16 cellular contexts compared by ENCODE assay signal in genomic region chr2:113232730-113233129, GRCh38. TPM values are rescaled to one million over a fixed set of nuclear protein-coding genes. Genes with fewer than 3 reads are reported as not detected.
DNase-seq lines count a peak whose midpoint lies in the region; ATAC-seq, FAIRE-seq and TF ChIP-seq lines count a peak whose summit lies in the region.
"Had no signal": no experiment of that assay in that cellular context is flagged by ENCODE, and none has a peak within 500 bp of the region (broad histone marks: within the 10 kb centered on the region; RNA-seq: fewer than 3 reads in every experiment).

No MANE protein-coding gene starts in this region.

- 0 out of 2 replicates have a peak, but pooled peaks cover 3% of the 10 kb centered on the region for H3K36me3 ChIP-seq in SJCRH30
- H3K36me3 ChIP-seq in brain microvascular endothelial cell (replicated peaks), result no peaks in the 10 kb centered on the region
- H3K36me3 ChIP-seq: SJSA1 had no signal

- TF ChIP-seq RAD21 in A549 (conservative IDR thresholded peaks at IDR 0.05 in 1 of 2, IDR thresholded peaks at IDR 0.05 in 1 of 2), result no peak
- no peak for TF ChIP-seq RAD21 in Ishikawa (IDR thresholded peaks at IDR 0.05; ENCODE audit: low read depth)

- H3K27me3 Mint-ChIP-seq in nephron (ENCODE audit: low read depth), result peaks cover 4% of the 10 kb centered on the region
- H3K27me3 Mint-ChIP-seq in activated CD4-positive, alpha-beta T cell treated with anti-CD3 and anti-CD28 coated beads for 36 hours, result no peaks in the 10 kb centered on the region

- H3K4me3 ChIP-seq in A549, result no peak overlapping the region
- no peak overlapping the region for H3K4me3 ChIP-seq in SJCRH30
- H3K4me3 ChIP-seq in brain microvascular endothelial cell (ENCODE audit: low read depth, low read length), result no peak overlapping the region
- H3K4me3 ChIP-seq: BLaER1, SJSA1 had no signal

- POLR2A ChIA-PET in A549 (lab: Yijun Ruan, JAX), result no interaction called here
- POLR2A ChIA-PET in activated CD4-positive, alpha-beta T cell treated with anti-CD3 and anti-CD28 coated beads for 36 hours (lab: Charles Lee), result interaction anchor here (0.6 kb wide), 1 partner anchor 15 kb away, joined by 3 read pairs; no protein-coding TSS in a partner anchor

- H3K4me2 ChIP-seq in A549, result no peak overlapping the region
- H3K4me2 ChIP-seq: BLaER1 had no signal

- H3K9me3 ChIP-seq in A549, result no peaks in the 10 kb centered on the region
- no peaks in the 10 kb centered on the region for H3K9me3 ChIP-seq in SJCRH30 (replicated peaks)
- H3K9me3 ChIP-seq: SJSA1 had no signal

- intact Hi-C loops in activated CD4-positive, alpha-beta T cell treated with anti-CD3 and anti-CD28 coated beads for 36 hours (cut with DNase I, micrococcal nuclease), result no loop called here

- 97% methylated on average over 6 of the region's 6 CpGs for WGBS in A549 (ENCODE audit: missing lambda C conversion rate)

- peaks cover 48% of the 10 kb centered on the region for H3K36me3 Mint-ChIP-seq in nephron (ENCODE audit: low read depth)
- peaks cover 5% of the 10 kb centered on the region for H3K36me3 Mint-ChIP-seq in activated CD4-positive, alpha-beta T cell treated with anti-CD3 and anti-CD28 coated beads for 36 hours (ENCODE audit: low read depth)

- TF ChIP-seq POLR2A in A549 (IDR thresholded peaks at IDR 0.05; ENCODE audit: low read length), result no peak

- TF ChIP-seq EP300 in A549 (IDR thresholded peaks at IDR 0.05) (no peak), Ishikawa (IDR thresholded peaks at IDR 0.05; ENCODE audit: borderline replicate concordance) (no peak)

- H3K27ac Mint-ChIP-seq in nephron, result peak overlapping the region; percentile 28 to 69 (median 55)
- H3K27ac Mint-ChIP-seq in activated CD4-positive, alpha-beta T cell treated with anti-CD3 and anti-CD28 coated beads for 36 hours, result no peak overlapping the region
- H3K27ac Mint-ChIP-seq: CD8-positive, alpha-beta T cell had no signal

- ATAC-seq in A549 (no peak), HG02973 (IDR thresholded peaks at IDR 0.05; ENCODE audit: unreplicated experiment) (no peak), GM21528 (IDR thresholded peaks at IDR 0.05; ENCODE audit: low FRiP score, unreplicated experiment) (no peak)
- ATAC-seq in activated CD4-positive, alpha-beta T cell treated with anti-CD3 and anti-CD28 coated beads for 36 hours, result no peak
- ATAC-seq: CD8-positive, alpha-beta T cell had no signal

- no peak for FAIRE-seq in A549 (lab: Jason Lieb, UNC)

- in situ Hi-C loops in brain microvascular endothelial cell (cut with HindIII; ENCODE audit: low pct_ligation_motif_present, low sequenced_read_pairs), result no loop called here

- peaks cover 47% of the 10 kb centered on the region for H3K4me1 ChIP-seq in A549
- H3K4me1 ChIP-seq in SJCRH30, result peaks cover 12% of the 10 kb centered on the region
- H3K4me1 ChIP-seq: SJSA1 had no signal

- TF ChIP-seq CTCF in A549 (IDR thresholded peaks at IDR 0.05), result no peak
- no peak for TF ChIP-seq CTCF in nephron (IDR thresholded peaks at IDR 0.05; ENCODE audit: unreplicated experiment in 3 of 3)
- no peak for TF ChIP-seq CTCF in brain microvascular endothelial cell (IDR thresholded peaks at IDR 0.05; ENCODE audit: low read depth, low read length, missing control alignments)

- H3K27me3 ChIP-seq in SJCRH30 (no peaks in the 10 kb centered on the region), brain microvascular endothelial cell (replicated peaks) (no peaks in the 10 kb centered on the region)
- H3K27me3 ChIP-seq: BLaER1, SJSA1 had no signal

- H3K27ac ChIP-seq in A549 (peak overlapping the region; percentile 43 to 64; a peak in 4 of 6 replicates), SJCRH30 (no peak overlapping the region), brain microvascular endothelial cell (no peak overlapping the region)
- H3K27ac ChIP-seq: BLaER1, SJSA1 had no signal

- H3K9me3 Mint-ChIP-seq in nephron, result peaks cover 2% of the 10 kb centered on the region
- no peaks in the 10 kb centered on the region for H3K9me3 Mint-ChIP-seq in activated CD4-positive, alpha-beta T cell treated with anti-CD3 and anti-CD28 coated beads for 36 hours (ENCODE audit: low read depth)
- H3K9me3 Mint-ChIP-seq: CD8-positive, alpha-beta T cell had no signal

- no peak overlapping the region for H3K4me3 Mint-ChIP-seq in nephron
- no peak overlapping the region for H3K4me3 Mint-ChIP-seq in activated CD4-positive, alpha-beta T cell treated with anti-CD3 and anti-CD28 coated beads for 36 hours
- H3K4me3 Mint-ChIP-seq: CD8-positive, alpha-beta T cell had no signal

- DNase-seq in A549 (ENCODE audit: low read depth in 1 of 2, low spot score in 1 of 2) (no peak), SJCRH30 (peak; percentile 66 to 78), brain microvascular endothelial cell (no peak)
- no peak for DNase-seq in activated CD4-positive, alpha-beta T cell treated with anti-CD3 and anti-CD28 coated beads for 36 hours
- DNase-seq: CD8-positive, alpha-beta T cell; NCI-H1105 treated with DMSO at 0.1 percent for 48 hours; NCI-H187; NCI-H2227 treated with DMSO at 0.1 percent for 48 hours; NCI-H524; NCI-H82 had no signal

- CTCF ChIA-PET in A549 (lab: Yijun Ruan, JAX), result interaction anchor here (0.7 to 6.7 kb wide), 6 partner anchors 8 to 143 kb away, joined by 3 to 25 read pairs (median 4); no protein-coding TSS in a partner anchor
- CTCF ChIA-PET in activated CD4-positive, alpha-beta T cell treated with anti-CD3 and anti-CD28 coated beads for 36 hours (lab: Charles Lee), result interaction anchor here (1.7 to 2.2 kb wide), 3 partner anchors 16 to 95 kb away, joined by 4 to 8 read pairs (median 5); no protein-coding TSS in a partner anchor

- H3K4me1 Mint-ChIP-seq in nephron, result peaks cover 41% of the 10 kb centered on the region
- peaks cover 16% of the 10 kb centered on the region for H3K4me1 Mint-ChIP-seq in activated CD4-positive, alpha-beta T cell treated with anti-CD3 and anti-CD28 coated beads for 36 hours

TF ChIP-seq in A549, 52 proteins besides CTCF, POLR2A, EP300 and RAD21:
- TF ChIP-seq ZNF302 (CRISPR knock-in tag; IDR thresholded peaks at IDR 0.05) (no peak), ATOH8 (CRISPR knock-in tag; IDR thresholded peaks at IDR 0.05; ENCODE audit: low read depth) (no peak)

TF ChIP-seq in Ishikawa, 13 proteins besides CTCF, POLR2A, EP300 and RAD21:
- TF ChIP-seq NFIC (IDR thresholded peaks at IDR 0.05), result no peak
- TF ChIP-seq CEBPB (IDR thresholded peaks at IDR 0.05), result 0 out of 2 replicates have a peak, but pooled peaks have one; percentile 18

RNA-seq across cellular contexts. Expression of gene PAX8, which starts 46.0 kb away (rescaled TPM):
- 0.71 and 1.0 TPM in 2 replicates for polyA plus RNA-seq in A549 (2011; rRNA removed)
- 0.54 and 0.66 TPM in 2 replicates for polyA plus RNA-seq in A549 (2012; cell fraction: cytosol; rRNA removed)
- polyA plus RNA-seq in A549 (2012; cell fraction: nucleus; rRNA removed), result 0.40 and 0.91 TPM in 2 replicates
- 0.81 to 1.7 TPM (median 1.5 TPM) in 3 replicates for polyA plus RNA-seq in A549 (2017; fragmentation: RNase III; extraction: RNeasy Plus Mini Kit Qiagen cat#74134 plus additional on column Dnase treatment)
- 1.0 and 1.7 TPM in 2 replicates for polyA minus RNA-seq in A549 (2011; rRNA and poly(A)+ RNA removed)
- total RNA-seq in SJCRH30 (2014; rRNA removed; shearing (Covaris generic)), result 0.99 and 1.3 TPM in 2 replicates
- total RNA-seq in activated CD4-positive, alpha-beta T cell treated with anti-CD3 and anti-CD28 coated beads for 36 hours, result 1 to 10 TPM; 1.4 to 2.1 TPM
- total RNA-seq: SJSA1 had no signal

RNA-seq across cellular contexts. Expression of gene PSD4, which starts 59.0 kb away (rescaled TPM):
- 5.4 and 6.7 TPM in 2 replicates for polyA plus RNA-seq in A549 (2011; rRNA removed)
- 4.3 and 5.3 TPM in 2 replicates for polyA plus RNA-seq in A549 (2012; cell fraction: cytosol; rRNA removed)
- polyA plus RNA-seq in A549 (2012; cell fraction: nucleus; rRNA removed), result 5.9 and 6.1 TPM in 2 replicates
- polyA plus RNA-seq in A549 (2017; fragmentation: RNase III; extraction: RNeasy Plus Mini Kit Qiagen cat#74134 plus additional on column Dnase treatment), result 13.9 to 21.6 TPM (median 21.1 TPM) in 3 replicates
- polyA minus RNA-seq in A549 (2011; rRNA and poly(A)+ RNA removed), result 8.2 and 8.3 TPM in 2 replicates
- 1.5 and 2.1 TPM in 2 replicates for total RNA-seq in SJCRH30 (2014; rRNA removed; shearing (Covaris generic))
- 100 to 1,000 TPM; 232 to 274 TPM for total RNA-seq in activated CD4-positive, alpha-beta T cell treated with anti-CD3 and anti-CD28 coated beads for 36 hours

Comparison
In these comparisons a context has a peak if more than half of its experiments do, and no peak if none do; other contexts are left out.
1. DNase-seq: peak in SJCRH30 (2 of 2); none in A549 (0 of 2), brain microvascular endothelial cell (single experiment) and activated CD4-positive, alpha-beta T cell treated with anti-CD3 and anti-CD28 coated beads for 36 hours (single experiment).
2. H3K27ac ChIP-seq: peak in A549 (2 of 2); none in SJCRH30 (single experiment) and brain microvascular endothelial cell (single experiment).
3. RNA of gene PSD4, which starts 59.0 kb away (total RNA-seq): 232 to 274 TPM in activated CD4-positive, alpha-beta T cell treated with anti-CD3 and anti-CD28 coated beads for 36 hours; 1.5 to 2.1 TPM in SJCRH30; every median in the first group is over 10 times any median in the second.